ENCODE assay signal across 8 cellular contexts in the genomic region with DNA sequence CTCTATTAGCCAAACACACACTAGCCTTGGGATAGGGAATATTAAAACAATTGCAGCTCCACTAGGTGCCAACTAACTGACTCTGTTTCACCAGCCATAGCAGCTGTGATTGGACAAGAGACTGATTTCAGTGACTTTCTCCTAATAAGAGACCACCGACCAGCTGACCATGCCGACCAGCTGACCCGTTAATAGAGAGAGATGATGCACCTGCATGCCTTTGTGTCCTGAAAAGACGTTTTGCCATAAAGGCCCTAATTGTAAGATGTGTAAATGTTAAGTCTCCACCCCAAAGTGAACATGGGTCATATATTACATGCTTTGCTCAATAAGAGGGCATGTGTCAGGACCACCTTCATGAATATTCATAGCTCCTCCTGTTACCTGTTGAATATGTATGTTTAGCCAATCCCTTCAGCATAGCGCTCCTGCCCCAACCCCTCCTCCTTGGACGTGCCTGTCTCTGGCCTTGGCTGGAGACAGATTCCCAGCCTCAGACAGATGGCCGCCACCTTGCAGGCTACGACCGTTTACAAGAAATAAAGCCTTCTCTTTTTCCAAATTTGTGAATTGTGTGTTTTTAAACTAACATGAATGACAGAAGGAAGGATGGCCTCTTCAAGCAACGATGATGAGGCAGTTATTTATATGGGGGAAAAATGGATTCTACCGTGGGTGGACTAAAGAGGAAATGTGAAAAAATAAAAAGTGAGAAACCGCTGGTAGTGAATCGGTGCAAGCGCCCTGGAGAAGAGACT. TPM values are rescaled to one million over a fixed set of nuclear protein-coding genes. Genes with fewer than 3 reads are reported as not detected.
DNase-seq lines count a peak whose midpoint lies in the region; ATAC-seq and TF ChIP-seq lines count a peak whose summit lies in the region.

No MANE protein-coding gene starts in this region.

- ATAC-seq in activated B cell treated with CpG ODN at 0.5 μM for 24 hours (ENCODE audit: low read depth) = no peak
- ATAC-seq in psoas muscle = no peak

- peaks cover 10% of the 10 kb centered on the region for H3K36me3 ChIP-seq in cardiac muscle cell
- H3K36me3 ChIP-seq in psoas muscle (ENCODE audit: insufficient read depth in 1 of 2, low read depth in 1 of 2) = peaks cover 3 to 21% of the 10 kb centered on the region in 2 donors

- H3K9me3 ChIP-seq in cardiac muscle cell (ENCODE audit: low read depth) (no peaks in the 10 kb centered on the region), psoas muscle (no peaks in the 10 kb centered on the region)

- no peaks in the 10 kb centered on the region for H3K27me3 ChIP-seq in cardiac muscle cell
- no peaks in the 10 kb centered on the region for H3K27me3 ChIP-seq in psoas muscle (ENCODE audit: insufficient read depth in 3 of 3, low read length in 2 of 3)

- intact Hi-C loops in activated B cell treated with CpG ODN at 0.5 μM for 24 hours (cut with micrococcal nuclease) = loop anchor here (2.0 to 5.0 kb wide), 2 partner anchors 79 to 199 kb away; partner anchors contain the start of gene SHANK2
- intact Hi-C loops in psoas muscle (cut with DNase I) = loop anchor here in 1 of 2 donors (10.0 kb wide), 1 partner anchor 1177 kb away; the partner anchor contains the start of gene PPFIA1

- H3K27ac ChIP-seq in cardiac muscle cell = no peak overlapping the region
- peak overlapping the region; percentile 80 for H3K27ac ChIP-seq in psoas muscle

- no peaks in the 10 kb centered on the region for H3K9me3 Mint-ChIP-seq in activated naive CD4-positive, alpha-beta T cell treated with anti-CD3 and anti-CD28 coated beads, Interleukin-2, amount 50 U/mL, for 24 hours
- H3K9me3 Mint-ChIP-seq in activated B cell treated with CpG ODN at 0.5 μM for 24 hours = no peaks in the 10 kb centered on the region

- H3K4me1 ChIP-seq in cardiac muscle cell (ENCODE audit: low read depth) (peaks cover 16% of the 10 kb centered on the region), psoas muscle (peaks cover 16% of the 10 kb centered on the region)

- no peak for DNase-seq in activated naive CD4-positive, alpha-beta T cell treated with anti-CD3 and anti-CD28 coated beads, Interleukin-2, amount 50 U/mL, for 16 hours
- DNase-seq in activated B cell treated with CpG ODN at 0.5 μM for 24 hours = no peak
- peak in 1 of 2 donors; percentile 50 for DNase-seq in cardiac muscle cell (ENCODE audit: low read depth in 1 of 2, low spot score in 1 of 2)
- DNase-seq in psoas muscle = peak in 1 of 2 donors; percentile 49
- no peak for DNase-seq in ecto neural progenitor cell (ENCODE audit: low spot score)
- no peak for DNase-seq in NK-92 (lab: John Stamatoyannopoulos, UW; ENCODE audit: unreplicated experiment)
- DNase-seq in NCI-H1436 (lab: John Stamatoyannopoulos, UW) = no peak

- peak overlapping the region; percentile 99 for H3K27ac Mint-ChIP-seq in activated naive CD4-positive, alpha-beta T cell treated with anti-CD3 and anti-CD28 coated beads, Interleukin-2, amount 50 U/mL, for 24 hours
- peak overlapping the region; percentile 89 for H3K27ac Mint-ChIP-seq in activated B cell treated with CpG ODN at 0.5 μM for 24 hours

- CTCF ChIA-PET in activated B cell treated with CpG ODN at 0.5 μM for 24 hours (lab: Charles Lee) = no interaction called here

- peaks cover 74% of the 10 kb centered on the region for H3K4me1 Mint-ChIP-seq in activated naive CD4-positive, alpha-beta T cell treated with anti-CD3 and anti-CD28 coated beads, Interleukin-2, amount 50 U/mL, for 24 hours
- H3K4me1 Mint-ChIP-seq in activated B cell treated with CpG ODN at 0.5 μM for 24 hours = peaks cover 61% of the 10 kb centered on the region

- H3K4me3 ChIP-seq in cardiac muscle cell = peak overlapping the region; percentile 39
- peak overlapping the region; percentile 87 for H3K4me3 ChIP-seq in psoas muscle

- peaks cover 11% of the 10 kb centered on the region for H3K36me3 Mint-ChIP-seq in activated naive CD4-positive, alpha-beta T cell treated with anti-CD3 and anti-CD28 coated beads, Interleukin-2, amount 50 U/mL, for 24 hours
- peaks cover 32% of the 10 kb centered on the region for H3K36me3 Mint-ChIP-seq in activated B cell treated with CpG ODN at 0.5 μM for 24 hours (ENCODE audit: low read depth)

- POLR2A ChIA-PET in activated B cell treated with CpG ODN at 0.5 μM for 24 hours (lab: Charles Lee) = interaction anchor here (1.2 to 1.7 kb wide), 3 partner anchors 9 to 334 kb away, joined by 3 to 6 read pairs (median 3); no protein-coding TSS in a partner anchor

- no peak for TF ChIP-seq CTCF in activated B cell treated with CpG ODN at 0.5 μM for 24 hours (IDR thresholded peaks at IDR 0.05)
- no peak for TF ChIP-seq CTCF in cardiac muscle cell (IDR thresholded peaks at IDR 0.05; ENCODE audit: low read depth, low read length)
- no peak for TF ChIP-seq CTCF in psoas muscle (IDR thresholded peaks at IDR 0.05)

- no peaks in the 10 kb centered on the region for H3K27me3 Mint-ChIP-seq in activated naive CD4-positive, alpha-beta T cell treated with anti-CD3 and anti-CD28 coated beads, Interleukin-2, amount 50 U/mL, for 24 hours
- no peaks in the 10 kb centered on the region for H3K27me3 Mint-ChIP-seq in activated B cell treated with CpG ODN at 0.5 μM for 24 hours

- H3K4me3 Mint-ChIP-seq in activated naive CD4-positive, alpha-beta T cell treated with anti-CD3 and anti-CD28 coated beads, Interleukin-2, amount 50 U/mL, for 24 hours = peak overlapping the region; percentile 85
- H3K4me3 Mint-ChIP-seq in activated B cell treated with CpG ODN at 0.5 μM for 24 hours = peak overlapping the region; percentile 89

- 47 to 53% (median 47%) methylated on average over 14 of the region's 14 CpGs for WGBS in psoas muscle, 3 donors

RNA-seq across cellular contexts. Expression of gene NADSYN1, which starts 1.2 kb away (rescaled TPM):
- 127 and 146 TPM in 2 replicates for total RNA-seq in activated B cell treated with CpG ODN at 0.5 μM for 24 hours
- total RNA-seq in cardiac muscle cell = 56.4 and 68.9 TPM in 2 replicates
- polyA plus RNA-seq in cardiac muscle cell = 46.8 and 67.0 TPM in 2 replicates
- 10 to 100 TPM; 13.0 to 19.3 (median 13.6) TPM for total RNA-seq in psoas muscle
- 10 to 100 TPM in 2 of 3 donors, 1 to 10 TPM in 1; 7.8 to 14.6 (median 12.0) TPM for polyA plus RNA-seq in psoas muscle

RNA-seq across cellular contexts. Expression of gene DHCR7, which starts 3.6 kb away (rescaled TPM):
- total RNA-seq in activated B cell treated with CpG ODN at 0.5 μM for 24 hours = 35.5 and 47.2 TPM in 2 replicates
- total RNA-seq in cardiac muscle cell = 50.0 and 133 TPM in 2 replicates
- 65.0 and 158 TPM in 2 replicates for polyA plus RNA-seq in cardiac muscle cell
- 10 to 100 TPM in 2 of 4 donors, 1 to 10 TPM in 2; 5.5 to 15.1 (median 10.1) TPM for total RNA-seq in psoas muscle
- polyA plus RNA-seq in psoas muscle = 1 to 10 TPM; 4.9 to 9.0 (median 6.3) TPM
